In the genomic region with DNA sequence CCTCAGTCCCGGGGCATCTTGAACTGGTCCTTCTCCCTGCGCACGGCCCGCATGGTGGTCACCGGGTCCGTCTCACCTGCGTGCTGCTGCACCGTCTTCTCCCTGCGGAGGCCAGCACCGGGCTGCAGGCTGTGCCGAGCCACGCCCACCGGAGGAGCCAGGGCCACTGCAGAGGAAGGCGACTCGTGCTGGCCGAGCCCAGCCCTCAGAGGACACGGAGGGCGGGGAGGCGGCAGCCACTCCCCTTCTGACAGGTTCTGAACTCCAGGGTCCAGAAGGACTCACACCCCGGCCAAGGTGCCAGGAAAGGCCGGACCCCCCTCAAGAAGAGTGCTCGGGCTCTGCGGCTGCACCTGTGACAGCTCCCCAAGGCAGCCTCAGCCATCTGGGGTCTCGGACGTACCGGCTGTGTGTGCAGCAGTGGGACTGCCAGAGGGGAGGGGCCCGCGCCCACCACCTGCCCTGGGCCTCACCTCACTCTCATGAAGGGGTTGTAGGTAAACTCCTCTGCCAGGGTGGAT, we compare ENCODE assay signal across 16 cellular contexts. TPM values are rescaled to one million over a fixed set of nuclear protein-coding genes. Genes with fewer than 3 reads are reported as not detected.
DNase-seq lines count a peak whose midpoint lies in the region; ATAC-seq and TF ChIP-seq lines count a peak whose summit lies in the region.
"Had no signal": no experiment of that assay in that cellular context is flagged by ENCODE, and none has a peak within 500 bp of the region (broad histone marks: within the 10 kb centered on the region; RNA-seq: fewer than 3 reads in every experiment).

No MANE protein-coding gene starts in this region.

- H3K79me1 ChIP-seq in neuronal stem cell (ENCODE audit: low read depth, low read length), result peaks cover 4% of the 10 kb centered on the region

- DNase-seq in ecto neural progenitor cell (ENCODE audit: low spot score) (peak; percentile 61), neuronal stem cell (ENCODE audit: low spot score) (no peak), spleen (no peak), sciatic nerve (ENCODE audit: low spot score) (no peak)
- DNase-seq: activated CD8-positive, alpha-beta T cell treated with anti-CD3 and anti-CD28 coated beads for 36 hours; DMS 273 treated with DMSO at 0.1 percent for 48 hours; HCEC 1CT; MM.1S; NCI-H187; WERI-Rb-1 had no signal

- no peak overlapping the region for H2BK15ac ChIP-seq in neuronal stem cell (ENCODE audit: low read length)

- WGBS in neuronal stem cell (ENCODE audit: extremely low coverage in 2 of 2, insufficient read length in 2 of 2, insufficient replicate concordance in 1 of 2), 2 donors, result no CpG with 5 or more reads among the region's 28 CpGs
- 80 to 85% (median 80%) methylated on average over 27 to 28 of the region's 28 CpGs for WGBS in spleen, 5 donors

- TF ChIP-seq CTCF in spleen (IDR thresholded peaks at IDR 0.05 in 8 of 11, conservative IDR thresholded peaks at IDR 0.05 in 3 of 11), result no peak

- H3K9ac ChIP-seq in neuronal stem cell (ENCODE audit: low read depth, low read length, poor library complexity), result peak overlapping the region; percentile 44
- H3K9ac ChIP-seq: BLaER1 treated with 17β-estradiol and CSF1 and Interleukin-3, amounts not matched to agents 10 nM and 100 nM had no signal

- H3K4me3 ChIP-seq in neuronal stem cell (ENCODE audit: low read length in 2 of 2) (no peak overlapping the region), spleen (no peak overlapping the region)
- H3K4me3 ChIP-seq: BLaER1 treated with 17β-estradiol and CSF1 and Interleukin-3, amounts not matched to agents 10 nM and 100 nM; smooth muscle cell; tibial nerve had no signal

- no peak overlapping the region for H2BK120ac ChIP-seq in neuronal stem cell (ENCODE audit: low read depth, low read length)

- H4K8ac ChIP-seq in neuronal stem cell (ENCODE audit: low read depth, low read length), result no peak overlapping the region

- no peak for TF ChIP-seq POLR2A in spleen (IDR thresholded peaks at IDR 0.05)

- no peak overlapping the region for H3K4ac ChIP-seq in neuronal stem cell (ENCODE audit: low read length)

- ATAC-seq in sciatic nerve, result no peak
- ATAC-seq: activated CD8-positive, alpha-beta T cell treated with anti-CD3 and anti-CD28 coated beads for 36 hours; Right ventricle myocardium inferior; stimulated activated effector memory CD8-positive, alpha-beta T cell treated with anti-CD3 and anti-CD28 coated beads, Interleukin-12 subunit alpha, Interleukin-12 subunit beta, amount 100 ng/mL, for 72 hours had no signal

- no peak overlapping the region for H2BK12ac ChIP-seq in neuronal stem cell (ENCODE audit: low read length)

- no peak overlapping the region for H3K27ac ChIP-seq in neuronal stem cell (replicated peaks; ENCODE audit: low read length)
- no peak overlapping the region for H3K27ac ChIP-seq in spleen
- H3K27ac ChIP-seq: BLaER1 treated with 17β-estradiol and CSF1 and Interleukin-3, amounts not matched to agents 10 nM and 100 nM; tibial nerve; WERI-Rb-1 had no signal

- H4K91ac ChIP-seq in neuronal stem cell (ENCODE audit: low read depth, low read length, poor library complexity), result no peak overlapping the region

- no peak overlapping the region for H3K18ac ChIP-seq in neuronal stem cell (ENCODE audit: low read length)

- no peak overlapping the region for H3K14ac ChIP-seq in neuronal stem cell (ENCODE audit: low read length)

- no peak overlapping the region for H2AK5ac ChIP-seq in neuronal stem cell (ENCODE audit: low read depth, low read length)

- no peak overlapping the region for H3K4me2 ChIP-seq in neuronal stem cell (ENCODE audit: insufficient read depth, low read length, poor library complexity, severe bottlenecking)
- H3K4me2 ChIP-seq: BLaER1 treated with 17β-estradiol and CSF1 and Interleukin-3, amounts not matched to agents 10 nM and 100 nM; smooth muscle cell had no signal

- intact Hi-C loops in spleen (cut with DNase I; ENCODE audit: low total_unique reads), result no loop called here
- intact Hi-C loops in sciatic nerve (cut with DNase I), result no loop called here

- H3K23ac ChIP-seq in neuronal stem cell (ENCODE audit: low read depth, low read length, poor library complexity), result peak overlapping the region; percentile 80

- H3K4me1 ChIP-seq in neuronal stem cell (ENCODE audit: control insufficient read depth in 2 of 2, insufficient read depth in 1 of 2, low read depth in 1 of 2, low read length in 2 of 2) (no peaks in the 10 kb centered on the region), spleen (peaks cover 0 to 8% (median 0%) of the 10 kb centered on the region in 6 donors)

- no peak overlapping the region for H2AFZ ChIP-seq in neuronal stem cell (ENCODE audit: low read length)

- H3K27me3 ChIP-seq in neuronal stem cell (ENCODE audit: control insufficient read depth in 3 of 3, insufficient read depth in 3 of 3, low read depth in 1 of 3, low read length in 3 of 3), result no peaks in the 10 kb centered on the region
- no peaks in the 10 kb centered on the region for H3K27me3 ChIP-seq in spleen (replicated peaks in 1 of 7)
- H3K27me3 ChIP-seq: BLaER1 treated with 17β-estradiol and CSF1 and Interleukin-3, amounts not matched to agents 10 nM and 100 nM; tibial nerve had no signal

- H3K9me3 ChIP-seq in neuronal stem cell (replicated peaks in 1 of 2; ENCODE audit: control insufficient read depth in 2 of 2, insufficient read depth in 1 of 2, low read depth in 1 of 2, low read length in 2 of 2), result no peaks in the 10 kb centered on the region
- peaks cover 0 to 6% (median 0%) of the 10 kb centered on the region in 8 donors for H3K9me3 ChIP-seq in spleen
- H3K9me3 ChIP-seq: BLaER1 treated with 17β-estradiol and CSF1 and Interleukin-3, amounts not matched to agents 10 nM and 100 nM; tibial nerve had no signal

- H2BK5ac ChIP-seq in neuronal stem cell (ENCODE audit: low read length), result no peak overlapping the region

- peaks cover 21 to 49% of the 10 kb centered on the region in 2 donors for H3K36me3 ChIP-seq in neuronal stem cell (replicated peaks in 1 of 2; ENCODE audit: control insufficient read depth in 2 of 2, insufficient read depth in 2 of 2, low read length in 2 of 2)
- H3K36me3 ChIP-seq in spleen, result peaks cover 5 to 98% (median 49%) of the 10 kb centered on the region in 6 donors

RNA-seq across cellular contexts. Expression of a gene that starts 15.8 kb away (rescaled TPM):
- 0.06 TPM for polyA plus RNA-seq in neuronal stem cell (2013, experiment 1 of 2)
- 0.08 TPM for polyA plus RNA-seq in neuronal stem cell (2013, experiment 2 of 2)
- total RNA-seq in spleen, result under 1 TPM in 5 of 7 donors, not detected in 2; 0.21 to 0.63 (median 0.39) TPM
- under 1 TPM; 0.14 to 0.19 (median 0.17) TPM for polyA plus RNA-seq in spleen
- 0.22 TPM for total RNA-seq in sciatic nerve
- total RNA-seq: activated CD8-positive, alpha-beta T cell treated with anti-CD3 and anti-CD28 coated beads for 36 hours; fibroblast of lung; Right ventricle myocardium inferior; smooth muscle cell had no signal
- polyA plus RNA-seq: fibroblast of lung, smooth muscle cell had no signal

RNA-seq across cellular contexts. Expression of a gene that starts 17.3 kb away (rescaled TPM):
- polyA plus RNA-seq in neuronal stem cell (2013, experiment 1 of 2), result 45.7 TPM
- 44.7 TPM for polyA plus RNA-seq in neuronal stem cell (2013, experiment 2 of 2)
- total RNA-seq in spleen (10 to 100 TPM; 42.4 to 60.4 (median 49.1) TPM), sciatic nerve (73.4 TPM)
- polyA plus RNA-seq in spleen, result 10 to 100 TPM; 33.6 to 76.6 (median 41.0) TPM

RNA-seq across cellular contexts. Expression of a gene that starts 17.7 kb away (rescaled TPM):
- 17.0 TPM for polyA plus RNA-seq in neuronal stem cell (2013, experiment 1 of 2)
- 16.9 TPM for polyA plus RNA-seq in neuronal stem cell (2013, experiment 2 of 2)
- total RNA-seq in spleen (10 to 100 TPM in 6 of 7 donors, 1 to 10 TPM in 1; 9.5 to 34.9 (median 17.7) TPM), sciatic nerve (13.8 TPM)
- polyA plus RNA-seq in spleen, result 10 to 100 TPM; 13.8 to 23.1 (median 15.4) TPM

RNA-seq across cellular contexts. Expression of a gene that starts 26.6 kb away (rescaled TPM):
- polyA plus RNA-seq in neuronal stem cell (2013, experiment 1 of 2), result 52.2 TPM
- 50.6 TPM for polyA plus RNA-seq in neuronal stem cell (2013, experiment 2 of 2)
- total RNA-seq in spleen, result 100 to 1,000 TPM in 1 of 7 donors, 10 to 100 TPM in 6; 37.5 to 103 (median 44.6) TPM
- polyA plus RNA-seq in spleen, result 10 to 100 TPM; 61.9 to 84.3 (median 79.3) TPM
- 28.0 TPM for total RNA-seq in sciatic nerve

RNA-seq across cellular contexts. Expression of a gene that starts 27.0 kb away (rescaled TPM):
- 25.2 TPM for polyA plus RNA-seq in neuronal stem cell (2013, experiment 1 of 2)
- 23.3 TPM for polyA plus RNA-seq in neuronal stem cell (2013, experiment 2 of 2)
- total RNA-seq in spleen (100 to 1,000 TPM in 2 of 7 donors, 10 to 100 TPM in 5; 41.4 to 114 (median 65.3) TPM), sciatic nerve (35.3 TPM)
- 100 to 1,000 TPM; 111 to 266 (median 204) TPM for polyA plus RNA-seq in spleen
